In genomic region chr7:158655931-158656441, GRCh38 we compare ENCODE assay signal across 9 cellular contexts. TPM values are rescaled to one million over a fixed set of nuclear protein-coding genes. Genes with fewer than 3 reads are reported as not detected.
DNase-seq lines count a peak whose midpoint lies in the region; ATAC-seq, FAIRE-seq and TF ChIP-seq lines count a peak whose summit lies in the region.
"Had no signal": no experiment of that assay in that cellular context is flagged by ENCODE, and none has a peak within 500 bp of the region (broad histone marks: within the 10 kb centered on the region; RNA-seq: fewer than 3 reads in every experiment).

No MANE protein-coding gene starts in this region.

- H3K27me3 ChIP-seq in GM06990 (replicated peaks; ENCODE audit: control insufficient read depth, insufficient read depth, low read length) (no peaks in the 10 kb centered on the region), small intestine (ENCODE audit: control insufficient read depth in 2 of 2, insufficient read depth in 2 of 2, low read length in 2 of 2) (no peaks in the 10 kb centered on the region)

- FAIRE-seq in small intestine (lab: Jason Lieb, UNC) = no peak

- DNase-seq in GM06990 (ENCODE audit: extremely low read depth, insufficient read length) (peak; percentile 72), small intestine (no peak), NCI-H146 (lab: John Stamatoyannopoulos, UW) (no peak), NCI-H345 treated with DMSO at 0.1 percent for 48 hours (lab: John Stamatoyannopoulos, UW; ENCODE audit: unreplicated experiment) (no peak), NCI-H526 (lab: John Stamatoyannopoulos, UW) (no peak)
- DNase-seq in activated naive CD4-positive, alpha-beta T cell treated with anti-CD3 and anti-CD28 coated beads, Interleukin-2, amount 50 U/mL, for 16 hours = peak; percentile 45
- DNase-seq: NCI-H2029 treated with DMSO at 0.1 percent for 48 hours had no signal

- H3K36me3 ChIP-seq in GM06990 (ENCODE audit: control insufficient read depth, insufficient read depth, low read length) (peaks cover 15% of the 10 kb centered on the region), small intestine (ENCODE audit: control insufficient read depth in 2 of 2, insufficient read depth in 2 of 2, low read length in 2 of 2) (no peaks in the 10 kb centered on the region)

- WGBS in small intestine, 3 donors = 73 to 87% (median 80%) methylated on average over 7 of the region's 7 CpGs

- H3K4me1 ChIP-seq in small intestine (ENCODE audit: control insufficient read depth in 2 of 2, insufficient read depth in 1 of 2, low read depth in 1 of 2, low read length in 1 of 2) = no peaks in the 10 kb centered on the region

- no peak for TF ChIP-seq CTCF in GM06990 (IDR thresholded peaks at IDR 0.05; ENCODE audit: insufficient read depth, low read length, poor library complexity, severe bottlenecking)

- H3K27ac ChIP-seq in small intestine (ENCODE audit: low read depth in 1 of 2, low read length in 1 of 2) = no peak overlapping the region

- H3K9me3 ChIP-seq in small intestine (ENCODE audit: control insufficient read depth, low read depth) = no peaks in the 10 kb centered on the region

- ATAC-seq in GM19452 (IDR thresholded peaks at IDR 0.05; ENCODE audit: unreplicated experiment) = peak; percentile 96
- ATAC-seq in HG03159 (IDR thresholded peaks at IDR 0.05; ENCODE audit: unreplicated experiment) = peak; percentile 93

- H3K4me3 ChIP-seq in GM06990 (replicated peaks; ENCODE audit: low read depth, low read length) (no peak overlapping the region), small intestine (ENCODE audit: low read depth in 1 of 2, low read length in 2 of 2) (no peak overlapping the region)

RNA-seq across cellular contexts. Expression of gene NCAPG2, which starts 48.6 kb away (rescaled TPM):
- 10 to 100 TPM in 1 of 3 donors, 1 to 10 TPM in 1, under 1 TPM in 1; 0.81 to 10.2 (median 1.6) TPM for polyA plus RNA-seq in small intestine

Comparison
In these comparisons a context has a peak if more than half of its experiments do, and no peak if none do; other contexts are left out.
1. DNase-seq: peak in GM06990 (single experiment) and activated naive CD4-positive, alpha-beta T cell treated with anti-CD3 and anti-CD28 coated beads, Interleukin-2, amount 50 U/mL, for 16 hours (single experiment); none in small intestine (single experiment), NCI-H146 (single experiment), NCI-H345 treated with DMSO at 0.1 percent for 48 hours (single experiment) and NCI-H526 (0 of 2).